ENCODE assay signal across 1 cellular context in the genomic region with DNA sequence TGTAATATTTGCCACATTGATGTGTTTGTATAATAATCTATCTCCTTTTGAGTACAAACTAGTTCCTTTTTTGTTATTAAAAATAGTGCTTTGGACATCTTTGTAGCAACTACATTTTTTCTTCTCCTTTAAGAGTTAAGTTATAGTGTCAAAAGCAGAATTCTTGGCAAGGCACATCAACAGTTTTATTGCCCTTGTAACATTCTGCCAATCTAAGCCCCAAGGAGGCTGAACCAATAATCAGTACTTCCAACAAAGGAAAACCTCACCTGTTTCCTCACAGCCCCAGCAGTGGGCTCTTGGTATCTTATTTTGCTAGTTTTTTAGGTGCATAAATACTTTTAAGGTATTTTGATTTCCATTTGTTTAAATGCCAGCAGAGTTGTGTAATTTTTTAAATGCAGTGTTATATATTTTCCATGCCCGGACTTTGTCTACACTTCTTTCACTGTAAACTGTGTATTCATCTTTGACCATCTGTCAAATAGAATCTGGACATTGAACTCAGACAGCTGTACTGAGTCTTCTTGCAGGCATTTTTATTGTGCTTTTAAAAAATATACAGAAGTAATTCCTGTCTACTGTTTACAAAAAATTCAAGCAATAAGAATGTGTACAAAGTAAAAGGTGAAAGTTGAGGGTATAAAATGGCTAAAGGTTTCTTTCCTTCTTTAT.
TF ChIP-seq lines count a peak whose summit lies in the region.

No MANE protein-coding gene starts in this region.

TF ChIP-seq in HepG2, 621 proteins besides CTCF, POLR2A, EP300 and RAD21 (continued from another document):
- TF ChIP-seq ARID5B (CRISPR knock-in tag; IDR thresholded peaks at IDR 0.05) (peak; percentile 56), NCOR1 (IDR thresholded peaks at IDR 0.05; ENCODE audit: borderline replicate concordance, low read length) (peak; percentile 77; the same call in 1 of the 2 replicates), RCOR2 (CRISPR knock-in tag; IDR thresholded peaks at IDR 0.05) (peak; percentile 24; the same call in 1 of the 2 replicates), SMC3 (IDR thresholded peaks at IDR 0.05; ENCODE audit: low read length) (peak; percentile 19; the same call in 1 of the 2 replicates), ZNF556 (CRISPR knock-in tag; IDR thresholded peaks at IDR 0.05; ENCODE audit: borderline replicate concordance) (no peak), FOXJ3 (CRISPR knock-in tag; IDR thresholded peaks at IDR 0.05; ENCODE audit: borderline replicate concordance) (peak; percentile 57; the same call in 1 of the 2 replicates), HNF4A (CRISPR knock-in tag; IDR thresholded peaks at IDR 0.05) (peak; percentile 78), SOX6 (IDR thresholded peaks at IDR 0.05) (no peak), SOX6 (CRISPR knock-in tag; IDR thresholded peaks at IDR 0.05) (peak; percentile 38; the same call in 1 of the 2 replicates), ZKSCAN8 (CRISPR knock-in tag; IDR thresholded peaks at IDR 0.05; ENCODE audit: borderline replicate concordance) (no peak), NFYB (CRISPR knock-in tag; IDR thresholded peaks at IDR 0.05) (no peak), HNF4G (IDR thresholded peaks at IDR 0.05; ENCODE audit: borderline replicate concordance, low read depth, low read length) (peak; percentile 59), HNF4G (CRISPR knock-in tag; IDR thresholded peaks at IDR 0.05; ENCODE audit: borderline replicate concordance, low read depth) (no peak), NR2C2 (CRISPR knock-in tag; IDR thresholded peaks at IDR 0.05; ENCODE audit: borderline replicate concordance) (0 out of 2 replicates have a peak, but pooled peaks have one; percentile 17), HMG20A (CRISPR knock-in tag; IDR thresholded peaks at IDR 0.05; ENCODE audit: borderline replicate concordance) (peak; percentile 53; the same call in 1 of the 2 replicates), HDAC2 (CRISPR knock-in tag; IDR thresholded peaks at IDR 0.05) (0 out of 2 replicates have a peak, but pooled peaks have one; percentile 20)
- TF ChIP-seq, protein P1, sequence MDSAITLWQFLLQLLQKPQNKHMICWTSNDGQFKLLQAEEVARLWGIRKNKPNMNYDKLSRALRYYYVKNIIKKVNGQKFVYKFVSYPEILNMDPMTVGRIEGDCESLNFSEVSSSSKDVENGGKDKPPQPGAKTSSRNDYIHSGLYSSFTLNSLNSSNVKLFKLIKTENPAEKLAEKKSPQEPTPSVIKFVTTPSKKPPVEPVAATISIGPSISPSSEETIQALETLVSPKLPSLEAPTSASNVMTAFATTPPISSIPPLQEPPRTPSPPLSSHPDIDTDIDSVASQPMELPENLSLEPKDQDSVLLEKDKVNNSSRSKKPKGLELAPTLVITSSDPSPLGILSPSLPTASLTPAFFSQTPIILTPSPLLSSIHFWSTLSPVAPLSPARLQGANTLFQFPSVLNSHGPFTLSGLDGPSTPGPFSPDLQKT (CRISPR knock-in tag; IDR thresholded peaks at IDR 0.05; ENCODE audit: borderline replicate concordance): no peak
- TF ChIP-seq, protein P2, sequence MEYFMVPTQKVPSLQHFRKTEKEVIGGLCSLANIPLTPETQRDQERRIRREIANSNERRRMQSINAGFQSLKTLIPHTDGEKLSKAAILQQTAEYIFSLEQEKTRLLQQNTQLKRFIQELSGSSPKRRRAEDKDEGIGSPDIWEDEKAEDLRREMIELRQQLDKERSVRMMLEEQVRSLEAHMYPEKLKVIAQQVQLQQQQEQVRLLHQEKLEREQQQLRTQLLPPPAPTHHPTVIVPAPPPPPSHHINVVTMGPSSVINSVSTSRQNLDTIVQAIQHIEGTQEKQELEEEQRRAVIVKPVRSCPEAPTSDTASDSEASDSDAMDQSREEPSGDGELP (IDR thresholded peaks at IDR 0.05; ENCODE audit: borderline replicate concordance, low read depth): peak; percentile 79
